Comparison of ENCODE assay signal across 1 cellular context in the genomic region with DNA sequence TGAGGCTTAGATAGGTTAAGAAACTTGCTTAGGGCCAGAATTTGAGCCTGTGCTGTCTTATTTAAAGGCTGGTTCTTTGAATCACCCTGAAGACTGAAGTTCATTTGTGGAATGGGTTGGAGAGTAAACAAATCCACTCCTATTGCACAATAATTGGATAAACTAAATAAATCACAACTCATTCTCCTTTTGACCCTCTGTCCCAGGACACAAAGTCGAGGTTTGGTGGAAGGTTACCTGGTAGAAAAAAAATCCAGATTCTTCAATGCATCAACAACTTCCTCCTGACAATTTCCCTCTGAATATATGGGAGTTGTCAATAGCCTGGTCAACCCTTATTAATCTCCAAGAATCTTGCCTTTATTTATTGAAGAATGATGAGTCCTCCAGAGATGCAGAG.
TF ChIP-seq lines count a peak whose summit lies in the region.

No MANE protein-coding gene starts in this region.

TF ChIP-seq in HepG2, 621 proteins besides CTCF, POLR2A, EP300 and RAD21 (continued from another document and continues in another):
- TF ChIP-seq, protein P1, sequence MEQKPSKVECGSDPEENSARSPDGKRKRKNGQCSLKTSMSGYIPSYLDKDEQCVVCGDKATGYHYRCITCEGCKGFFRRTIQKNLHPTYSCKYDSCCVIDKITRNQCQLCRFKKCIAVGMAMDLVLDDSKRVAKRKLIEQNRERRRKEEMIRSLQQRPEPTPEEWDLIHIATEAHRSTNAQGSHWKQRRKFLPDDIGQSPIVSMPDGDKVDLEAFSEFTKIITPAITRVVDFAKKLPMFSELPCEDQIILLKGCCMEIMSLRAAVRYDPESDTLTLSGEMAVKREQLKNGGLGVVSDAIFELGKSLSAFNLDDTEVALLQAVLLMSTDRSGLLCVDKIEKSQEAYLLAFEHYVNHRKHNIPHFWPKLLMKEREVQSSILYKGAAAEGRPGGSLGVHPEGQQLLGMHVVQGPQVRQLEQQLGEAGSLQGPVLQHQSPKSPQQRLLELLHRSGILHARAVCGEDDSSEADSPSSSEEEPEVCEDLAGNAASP (CRISPR knock-in tag; IDR thresholded peaks at IDR 0.05; ENCODE audit: borderline replicate concordance), result peak; percentile 87
- TF ChIP-seq, protein P2, sequence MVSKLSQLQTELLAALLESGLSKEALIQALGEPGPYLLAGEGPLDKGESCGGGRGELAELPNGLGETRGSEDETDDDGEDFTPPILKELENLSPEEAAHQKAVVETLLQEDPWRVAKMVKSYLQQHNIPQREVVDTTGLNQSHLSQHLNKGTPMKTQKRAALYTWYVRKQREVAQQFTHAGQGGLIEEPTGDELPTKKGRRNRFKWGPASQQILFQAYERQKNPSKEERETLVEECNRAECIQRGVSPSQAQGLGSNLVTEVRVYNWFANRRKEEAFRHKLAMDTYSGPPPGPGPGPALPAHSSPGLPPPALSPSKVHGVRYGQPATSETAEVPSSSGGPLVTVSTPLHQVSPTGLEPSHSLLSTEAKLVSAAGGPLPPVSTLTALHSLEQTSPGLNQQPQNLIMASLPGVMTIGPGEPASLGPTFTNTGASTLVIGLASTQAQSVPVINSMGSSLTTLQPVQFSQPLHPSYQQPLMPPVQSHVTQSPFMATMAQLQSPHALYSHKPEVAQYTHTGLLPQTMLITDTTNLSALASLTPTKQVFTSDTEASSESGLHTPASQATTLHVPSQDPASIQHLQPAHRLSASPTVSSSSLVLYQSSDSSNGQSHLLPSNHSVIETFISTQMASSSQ (IDR thresholded peaks at IDR 0.05; ENCODE audit: low read depth), result no peak
- TF ChIP-seq, protein P2 (CRISPR knock-in tag; IDR thresholded peaks at IDR 0.05; ENCODE audit: borderline replicate concordance), result no peak
- peak; percentile 55; the same call in 1 of the 2 replicates for TF ChIP-seq SOX5 (CRISPR knock-in tag; IDR thresholded peaks at IDR 0.05; ENCODE audit: borderline replicate concordance)
- TF ChIP-seq GLI4 (CRISPR knock-in tag; IDR thresholded peaks at IDR 0.05; ENCODE audit: borderline replicate concordance), result no peak
- TF ChIP-seq, protein P3, sequence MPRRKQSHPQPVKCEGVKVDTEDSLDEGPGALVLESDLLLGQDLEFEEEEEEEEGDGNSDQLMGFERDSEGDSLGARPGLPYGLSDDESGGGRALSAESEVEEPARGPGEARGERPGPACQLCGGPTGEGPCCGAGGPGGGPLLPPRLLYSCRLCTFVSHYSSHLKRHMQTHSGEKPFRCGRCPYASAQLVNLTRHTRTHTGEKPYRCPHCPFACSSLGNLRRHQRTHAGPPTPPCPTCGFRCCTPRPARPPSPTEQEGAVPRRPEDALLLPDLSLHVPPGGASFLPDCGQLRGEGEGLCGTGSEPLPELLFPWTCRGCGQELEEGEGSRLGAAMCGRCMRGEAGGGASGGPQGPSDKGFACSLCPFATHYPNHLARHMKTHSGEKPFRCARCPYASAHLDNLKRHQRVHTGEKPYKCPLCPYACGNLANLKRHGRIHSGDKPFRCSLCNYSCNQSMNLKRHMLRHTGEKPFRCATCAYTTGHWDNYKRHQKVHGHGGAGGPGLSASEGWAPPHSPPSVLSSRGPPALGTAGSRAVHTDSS (CRISPR knock-in tag; conservative IDR thresholded peaks at IDR 0.05), result no peak
- no peak for TF ChIP-seq TOPORS (CRISPR knock-in tag; IDR thresholded peaks at IDR 0.05)
- TF ChIP-seq, protein P4, sequence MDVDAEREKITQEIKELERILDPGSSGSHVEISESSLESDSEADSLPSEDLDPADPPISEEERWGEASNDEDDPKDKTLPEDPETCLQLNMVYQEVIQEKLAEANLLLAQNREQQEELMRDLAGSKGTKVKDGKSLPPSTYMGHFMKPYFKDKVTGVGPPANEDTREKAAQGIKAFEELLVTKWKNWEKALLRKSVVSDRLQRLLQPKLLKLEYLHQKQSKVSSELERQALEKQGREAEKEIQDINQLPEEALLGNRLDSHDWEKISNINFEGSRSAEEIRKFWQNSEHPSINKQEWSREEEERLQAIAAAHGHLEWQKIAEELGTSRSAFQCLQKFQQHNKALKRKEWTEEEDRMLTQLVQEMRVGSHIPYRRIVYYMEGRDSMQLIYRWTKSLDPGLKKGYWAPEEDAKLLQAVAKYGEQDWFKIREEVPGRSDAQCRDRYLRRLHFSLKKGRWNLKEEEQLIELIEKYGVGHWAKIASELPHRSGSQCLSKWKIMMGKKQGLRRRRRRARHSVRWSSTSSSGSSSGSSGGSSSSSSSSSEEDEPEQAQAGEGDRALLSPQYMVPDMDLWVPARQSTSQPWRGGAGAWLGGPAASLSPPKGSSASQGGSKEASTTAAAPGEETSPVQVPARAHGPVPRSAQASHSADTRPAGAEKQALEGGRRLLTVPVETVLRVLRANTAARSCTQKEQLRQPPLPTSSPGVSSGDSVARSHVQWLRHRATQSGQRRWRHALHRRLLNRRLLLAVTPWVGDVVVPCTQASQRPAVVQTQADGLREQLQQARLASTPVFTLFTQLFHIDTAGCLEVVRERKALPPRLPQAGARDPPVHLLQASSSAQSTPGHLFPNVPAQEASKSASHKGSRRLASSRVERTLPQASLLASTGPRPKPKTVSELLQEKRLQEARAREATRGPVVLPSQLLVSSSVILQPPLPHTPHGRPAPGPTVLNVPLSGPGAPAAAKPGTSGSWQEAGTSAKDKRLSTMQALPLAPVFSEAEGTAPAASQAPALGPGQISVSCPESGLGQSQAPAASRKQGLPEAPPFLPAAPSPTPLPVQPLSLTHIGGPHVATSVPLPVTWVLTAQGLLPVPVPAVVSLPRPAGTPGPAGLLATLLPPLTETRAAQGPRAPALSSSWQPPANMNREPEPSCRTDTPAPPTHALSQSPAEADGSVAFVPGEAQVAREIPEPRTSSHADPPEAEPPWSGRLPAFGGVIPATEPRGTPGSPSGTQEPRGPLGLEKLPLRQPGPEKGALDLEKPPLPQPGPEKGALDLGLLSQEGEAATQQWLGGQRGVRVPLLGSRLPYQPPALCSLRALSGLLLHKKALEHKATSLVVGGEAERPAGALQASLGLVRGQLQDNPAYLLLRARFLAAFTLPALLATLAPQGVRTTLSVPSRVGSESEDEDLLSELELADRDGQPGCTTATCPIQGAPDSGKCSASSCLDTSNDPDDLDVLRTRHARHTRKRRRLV (CRISPR knock-in tag; IDR thresholded peaks at IDR 0.05), result no peak
- no peak for TF ChIP-seq ZNF570 (CRISPR knock-in tag; IDR thresholded peaks at IDR 0.05; ENCODE audit: borderline replicate concordance)
- no peak for TF ChIP-seq RBFOX2 (IDR thresholded peaks at IDR 0.05; ENCODE audit: low read depth, low read length)
- TF ChIP-seq NCOA5 (CRISPR knock-in tag; IDR thresholded peaks at IDR 0.05), result no peak
- TF ChIP-seq, protein P5, sequence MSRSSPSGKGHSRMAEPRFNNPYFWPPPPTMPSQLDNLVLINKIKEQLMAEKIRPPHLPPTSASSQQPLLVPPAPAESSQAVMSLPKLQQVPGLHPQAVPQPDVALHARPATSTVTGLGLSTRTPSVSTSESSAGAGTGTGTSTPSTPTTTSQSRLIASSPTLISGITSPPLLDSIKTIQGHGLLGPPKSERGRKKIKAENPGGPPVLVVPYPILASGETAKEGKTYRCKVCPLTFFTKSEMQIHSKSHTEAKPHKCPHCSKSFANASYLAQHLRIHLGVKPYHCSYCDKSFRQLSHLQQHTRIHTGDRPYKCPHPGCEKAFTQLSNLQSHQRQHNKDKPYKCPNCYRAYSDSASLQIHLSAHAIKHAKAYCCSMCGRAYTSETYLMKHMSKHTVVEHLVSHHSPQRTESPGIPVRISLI (CRISPR knock-in tag; IDR thresholded peaks at IDR 0.05; ENCODE audit: borderline replicate concordance), result peak; percentile 69; the same call in 1 of the 2 replicates
- TF ChIP-seq AHR (CRISPR knock-in tag; IDR thresholded peaks at IDR 0.05), result no peak
- TF ChIP-seq, protein P6, sequence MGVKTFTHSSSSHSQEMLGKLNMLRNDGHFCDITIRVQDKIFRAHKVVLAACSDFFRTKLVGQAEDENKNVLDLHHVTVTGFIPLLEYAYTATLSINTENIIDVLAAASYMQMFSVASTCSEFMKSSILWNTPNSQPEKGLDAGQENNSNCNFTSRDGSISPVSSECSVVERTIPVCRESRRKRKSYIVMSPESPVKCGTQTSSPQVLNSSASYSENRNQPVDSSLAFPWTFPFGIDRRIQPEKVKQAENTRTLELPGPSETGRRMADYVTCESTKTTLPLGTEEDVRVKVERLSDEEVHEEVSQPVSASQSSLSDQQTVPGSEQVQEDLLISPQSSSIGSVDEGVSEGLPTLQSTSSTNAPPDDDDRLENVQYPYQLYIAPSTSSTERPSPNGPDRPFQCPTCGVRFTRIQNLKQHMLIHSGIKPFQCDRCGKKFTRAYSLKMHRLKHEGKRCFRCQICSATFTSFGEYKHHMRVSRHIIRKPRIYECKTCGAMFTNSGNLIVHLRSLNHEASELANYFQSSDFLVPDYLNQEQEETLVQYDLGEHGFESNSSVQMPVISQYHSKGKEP (CRISPR knock-in tag; IDR thresholded peaks at IDR 0.05), result no peak
- TF ChIP-seq, protein P7, sequence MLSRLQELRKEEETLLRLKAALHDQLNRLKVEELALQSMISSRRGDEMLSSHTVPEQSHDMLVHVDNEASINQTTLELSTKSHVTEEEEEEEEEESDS (CRISPR knock-in tag; IDR thresholded peaks at IDR 0.05; ENCODE audit: borderline replicate concordance), result no peak
- no peak for TF ChIP-seq KAT7 (CRISPR knock-in tag; IDR thresholded peaks at IDR 0.05; ENCODE audit: borderline replicate concordance)
- TF ChIP-seq MAFK (conservative IDR thresholded peaks at IDR 0.05 in 1 of 2, IDR thresholded peaks at IDR 0.05 in 1 of 2; ENCODE audit: low read length in 2 of 2), result no peak
- TF ChIP-seq ZNF335 (CRISPR knock-in tag; IDR thresholded peaks at IDR 0.05), result no peak
- TF ChIP-seq, protein P8, sequence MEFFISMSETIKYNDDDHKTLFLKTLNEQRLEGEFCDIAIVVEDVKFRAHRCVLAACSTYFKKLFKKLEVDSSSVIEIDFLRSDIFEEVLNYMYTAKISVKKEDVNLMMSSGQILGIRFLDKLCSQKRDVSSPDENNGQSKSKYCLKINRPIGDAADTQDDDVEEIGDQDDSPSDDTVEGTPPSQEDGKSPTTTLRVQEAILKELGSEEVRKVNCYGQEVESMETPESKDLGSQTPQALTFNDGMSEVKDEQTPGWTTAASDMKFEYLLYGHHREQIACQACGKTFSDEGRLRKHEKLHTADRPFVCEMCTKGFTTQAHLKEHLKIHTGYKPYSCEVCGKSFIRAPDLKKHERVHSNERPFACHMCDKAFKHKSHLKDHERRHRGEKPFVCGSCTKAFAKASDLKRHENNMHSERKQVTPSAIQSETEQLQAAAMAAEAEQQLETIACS (CRISPR knock-in tag; IDR thresholded peaks at IDR 0.05), result no peak
- no peak for TF ChIP-seq ZNF430 (CRISPR knock-in tag; IDR thresholded peaks at IDR 0.05)
- no peak for TF ChIP-seq ZNF343 (CRISPR knock-in tag; IDR thresholded peaks at IDR 0.05)
- no peak for TF ChIP-seq POLR2AphosphoS2 (IDR thresholded peaks at IDR 0.05; ENCODE audit: low read depth, low read length)
- TF ChIP-seq ZNF563 (CRISPR knock-in tag; IDR thresholded peaks at IDR 0.05), result no peak
- TF ChIP-seq, protein P9, sequence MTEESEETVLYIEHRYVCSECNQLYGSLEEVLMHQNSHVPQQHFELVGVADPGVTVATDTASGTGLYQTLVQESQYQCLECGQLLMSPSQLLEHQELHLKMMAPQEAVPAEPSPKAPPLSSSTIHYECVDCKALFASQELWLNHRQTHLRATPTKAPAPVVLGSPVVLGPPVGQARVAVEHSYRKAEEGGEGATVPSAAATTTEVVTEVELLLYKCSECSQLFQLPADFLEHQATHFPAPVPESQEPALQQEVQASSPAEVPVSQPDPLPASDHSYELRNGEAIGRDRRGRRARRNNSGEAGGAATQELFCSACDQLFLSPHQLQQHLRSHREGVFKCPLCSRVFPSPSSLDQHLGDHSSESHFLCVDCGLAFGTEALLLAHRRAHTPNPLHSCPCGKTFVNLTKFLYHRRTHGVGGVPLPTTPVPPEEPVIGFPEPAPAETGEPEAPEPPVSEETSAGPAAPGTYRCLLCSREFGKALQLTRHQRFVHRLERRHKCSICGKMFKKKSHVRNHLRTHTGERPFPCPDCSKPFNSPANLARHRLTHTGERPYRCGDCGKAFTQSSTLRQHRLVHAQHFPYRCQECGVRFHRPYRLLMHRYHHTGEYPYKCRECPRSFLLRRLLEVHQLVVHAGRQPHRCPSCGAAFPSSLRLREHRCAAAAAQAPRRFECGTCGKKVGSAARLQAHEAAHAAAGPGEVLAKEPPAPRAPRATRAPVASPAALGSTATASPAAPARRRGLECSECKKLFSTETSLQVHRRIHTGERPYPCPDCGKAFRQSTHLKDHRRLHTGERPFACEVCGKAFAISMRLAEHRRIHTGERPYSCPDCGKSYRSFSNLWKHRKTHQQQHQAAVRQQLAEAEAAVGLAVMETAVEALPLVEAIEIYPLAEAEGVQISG (CRISPR knock-in tag; IDR thresholded peaks at IDR 0.05), result no peak
- no peak for TF ChIP-seq ZBTB20 (CRISPR knock-in tag; IDR thresholded peaks at IDR 0.05; ENCODE audit: borderline replicate concordance, low read depth)
- TF ChIP-seq ZZZ3 (CRISPR knock-in tag; IDR thresholded peaks at IDR 0.05; ENCODE audit: borderline replicate concordance), result no peak
- no peak for TF ChIP-seq MEIS1 (CRISPR knock-in tag; IDR thresholded peaks at IDR 0.05; ENCODE audit: borderline replicate concordance)
- no peak for TF ChIP-seq ZNF350 (CRISPR knock-in tag; IDR thresholded peaks at IDR 0.05; ENCODE audit: borderline replicate concordance, low read depth)
- TF ChIP-seq SP5 (CRISPR knock-in tag; IDR thresholded peaks at IDR 0.05; ENCODE audit: borderline replicate concordance, low read depth), result no peak
- no peak for TF ChIP-seq PRMT3 (CRISPR knock-in tag; IDR thresholded peaks at IDR 0.05; ENCODE audit: borderline replicate concordance, low read depth)
- TF ChIP-seq, protein P10, sequence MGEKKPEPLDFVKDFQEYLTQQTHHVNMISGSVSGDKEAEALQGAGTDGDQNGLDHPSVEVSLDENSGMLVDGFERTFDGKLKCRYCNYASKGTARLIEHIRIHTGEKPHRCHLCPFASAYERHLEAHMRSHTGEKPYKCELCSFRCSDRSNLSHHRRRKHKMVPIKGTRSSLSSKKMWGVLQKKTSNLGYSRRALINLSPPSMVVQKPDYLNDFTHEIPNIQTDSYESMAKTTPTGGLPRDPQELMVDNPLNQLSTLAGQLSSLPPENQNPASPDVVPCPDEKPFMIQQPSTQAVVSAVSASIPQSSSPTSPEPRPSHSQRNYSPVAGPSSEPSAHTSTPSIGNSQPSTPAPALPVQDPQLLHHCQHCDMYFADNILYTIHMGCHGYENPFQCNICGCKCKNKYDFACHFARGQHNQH (CRISPR knock-in tag; IDR thresholded peaks at IDR 0.05), result no peak; the same call in 1 of the 2 replicates
